2 cellular contexts compared by ENCODE assay signal in genomic region chr3:197201840-197202452, GRCh38.
TF ChIP-seq lines count a peak whose summit lies in the region.

No MANE protein-coding gene starts in this region.

TF ChIP-seq in HepG2, 621 proteins besides CTCF, POLR2A, EP300 and RAD21 (continued from another document):
- TF ChIP-seq, protein P1, sequence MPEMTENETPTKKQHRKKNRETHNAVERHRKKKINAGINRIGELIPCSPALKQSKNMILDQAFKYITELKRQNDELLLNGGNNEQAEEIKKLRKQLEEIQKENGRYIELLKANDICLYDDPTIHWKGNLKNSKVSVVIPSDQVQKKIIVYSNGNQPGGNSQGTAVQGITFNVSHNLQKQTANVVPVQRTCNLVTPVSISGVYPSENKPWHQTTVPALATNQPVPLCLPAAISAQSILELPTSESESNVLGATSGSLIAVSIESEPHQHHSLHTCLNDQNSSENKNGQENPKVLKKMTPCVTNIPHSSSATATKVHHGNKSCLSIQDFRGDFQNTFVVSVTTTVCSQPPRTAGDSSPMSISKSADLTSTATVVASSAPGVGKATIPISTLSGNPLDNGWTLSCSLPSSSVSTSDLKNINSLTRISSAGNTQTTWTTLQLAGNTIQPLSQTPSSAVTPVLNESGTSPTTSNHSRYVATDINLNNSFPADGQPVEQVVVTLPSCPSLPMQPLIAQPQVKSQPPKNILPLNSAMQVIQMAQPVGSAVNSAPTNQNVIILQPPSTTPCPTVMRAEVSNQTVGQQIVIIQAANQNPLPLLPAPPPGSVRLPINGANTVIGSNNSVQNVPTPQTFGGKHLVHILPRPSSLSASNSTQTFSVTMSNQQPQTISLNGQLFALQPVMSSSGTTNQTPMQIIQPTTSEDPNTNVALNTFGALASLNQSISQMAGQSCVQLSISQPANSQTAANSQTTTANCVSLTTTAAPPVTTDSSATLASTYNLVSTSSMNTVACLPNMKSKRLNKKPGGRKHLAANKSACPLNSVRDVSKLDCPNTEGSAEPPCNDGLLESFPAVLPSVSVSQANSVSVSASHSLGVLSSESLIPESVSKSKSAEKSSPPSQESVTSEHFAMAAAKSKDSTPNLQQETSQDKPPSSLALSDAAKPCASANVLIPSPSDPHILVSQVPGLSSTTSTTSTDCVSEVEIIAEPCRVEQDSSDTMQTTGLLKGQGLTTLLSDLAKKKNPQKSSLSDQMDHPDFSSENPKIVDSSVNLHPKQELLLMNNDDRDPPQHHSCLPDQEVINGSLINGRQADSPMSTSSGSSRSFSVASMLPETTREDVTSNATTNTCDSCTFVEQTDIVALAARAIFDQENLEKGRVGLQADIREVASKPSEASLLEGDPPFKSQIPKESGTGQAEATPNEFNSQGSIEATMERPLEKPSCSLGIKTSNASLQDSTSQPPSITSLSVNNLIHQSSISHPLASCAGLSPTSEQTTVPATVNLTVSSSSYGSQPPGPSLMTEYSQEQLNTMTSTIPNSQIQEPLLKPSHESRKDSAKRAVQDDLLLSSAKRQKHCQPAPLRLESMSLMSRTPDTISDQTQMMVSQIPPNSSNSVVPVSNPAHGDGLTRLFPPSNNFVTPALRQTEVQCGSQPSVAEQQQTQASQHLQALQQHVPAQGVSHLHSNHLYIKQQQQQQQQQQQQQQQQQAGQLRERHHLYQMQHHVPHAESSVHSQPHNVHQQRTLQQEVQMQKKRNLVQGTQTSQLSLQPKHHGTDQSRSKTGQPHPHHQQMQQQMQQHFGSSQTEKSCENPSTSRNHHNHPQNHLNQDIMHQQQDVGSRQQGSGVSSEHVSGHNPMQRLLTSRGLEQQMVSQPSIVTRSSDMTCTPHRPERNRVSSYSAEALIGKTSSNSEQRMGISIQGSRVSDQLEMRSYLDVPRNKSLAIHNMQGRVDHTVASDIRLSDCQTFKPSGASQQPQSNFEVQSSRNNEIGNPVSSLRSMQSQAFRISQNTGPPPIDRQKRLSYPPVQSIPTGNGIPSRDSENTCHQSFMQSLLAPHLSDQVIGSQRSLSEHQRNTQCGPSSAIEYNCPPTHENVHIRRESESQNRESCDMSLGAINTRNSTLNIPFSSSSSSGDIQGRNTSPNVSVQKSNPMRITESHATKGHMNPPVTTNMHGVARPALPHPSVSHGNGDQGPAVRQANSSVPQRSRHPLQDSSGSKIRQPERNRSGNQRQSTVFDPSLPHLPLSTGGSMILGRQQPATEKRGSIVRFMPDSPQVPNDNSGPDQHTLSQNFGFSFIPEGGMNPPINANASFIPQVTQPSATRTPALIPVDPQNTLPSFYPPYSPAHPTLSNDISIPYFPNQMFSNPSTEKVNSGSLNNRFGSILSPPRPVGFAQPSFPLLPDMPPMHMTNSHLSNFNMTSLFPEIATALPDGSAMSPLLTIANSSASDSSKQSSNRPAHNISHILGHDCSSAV (CRISPR knock-in tag; IDR thresholded peaks at IDR 0.05; ENCODE audit: borderline replicate concordance) = no peak
- TF ChIP-seq, protein P2, sequence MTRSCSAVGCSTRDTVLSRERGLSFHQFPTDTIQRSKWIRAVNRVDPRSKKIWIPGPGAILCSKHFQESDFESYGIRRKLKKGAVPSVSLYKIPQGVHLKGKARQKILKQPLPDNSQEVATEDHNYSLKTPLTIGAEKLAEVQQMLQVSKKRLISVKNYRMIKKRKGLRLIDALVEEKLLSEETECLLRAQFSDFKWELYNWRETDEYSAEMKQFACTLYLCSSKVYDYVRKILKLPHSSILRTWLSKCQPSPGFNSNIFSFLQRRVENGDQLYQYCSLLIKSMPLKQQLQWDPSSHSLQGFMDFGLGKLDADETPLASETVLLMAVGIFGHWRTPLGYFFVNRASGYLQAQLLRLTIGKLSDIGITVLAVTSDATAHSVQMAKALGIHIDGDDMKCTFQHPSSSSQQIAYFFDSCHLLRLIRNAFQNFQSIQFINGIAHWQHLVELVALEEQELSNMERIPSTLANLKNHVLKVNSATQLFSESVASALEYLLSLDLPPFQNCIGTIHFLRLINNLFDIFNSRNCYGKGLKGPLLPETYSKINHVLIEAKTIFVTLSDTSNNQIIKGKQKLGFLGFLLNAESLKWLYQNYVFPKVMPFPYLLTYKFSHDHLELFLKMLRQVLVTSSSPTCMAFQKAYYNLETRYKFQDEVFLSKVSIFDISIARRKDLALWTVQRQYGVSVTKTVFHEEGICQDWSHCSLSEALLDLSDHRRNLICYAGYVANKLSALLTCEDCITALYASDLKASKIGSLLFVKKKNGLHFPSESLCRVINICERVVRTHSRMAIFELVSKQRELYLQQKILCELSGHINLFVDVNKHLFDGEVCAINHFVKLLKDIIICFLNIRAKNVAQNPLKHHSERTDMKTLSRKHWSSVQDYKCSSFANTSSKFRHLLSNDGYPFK (CRISPR knock-in tag; IDR thresholded peaks at IDR 0.05; ENCODE audit: borderline replicate concordance) = no peak
- TF ChIP-seq KDM1A (CRISPR knock-in tag; IDR thresholded peaks at IDR 0.05) (no peak), SNAPC5 (CRISPR knock-in tag; IDR thresholded peaks at IDR 0.05; ENCODE audit: borderline replicate concordance) (no peak)

TF ChIP-seq in GM23338, 12 proteins besides CTCF, POLR2A, EP300 and RAD21 (continued from another document):
- TF ChIP-seq, protein P3, sequence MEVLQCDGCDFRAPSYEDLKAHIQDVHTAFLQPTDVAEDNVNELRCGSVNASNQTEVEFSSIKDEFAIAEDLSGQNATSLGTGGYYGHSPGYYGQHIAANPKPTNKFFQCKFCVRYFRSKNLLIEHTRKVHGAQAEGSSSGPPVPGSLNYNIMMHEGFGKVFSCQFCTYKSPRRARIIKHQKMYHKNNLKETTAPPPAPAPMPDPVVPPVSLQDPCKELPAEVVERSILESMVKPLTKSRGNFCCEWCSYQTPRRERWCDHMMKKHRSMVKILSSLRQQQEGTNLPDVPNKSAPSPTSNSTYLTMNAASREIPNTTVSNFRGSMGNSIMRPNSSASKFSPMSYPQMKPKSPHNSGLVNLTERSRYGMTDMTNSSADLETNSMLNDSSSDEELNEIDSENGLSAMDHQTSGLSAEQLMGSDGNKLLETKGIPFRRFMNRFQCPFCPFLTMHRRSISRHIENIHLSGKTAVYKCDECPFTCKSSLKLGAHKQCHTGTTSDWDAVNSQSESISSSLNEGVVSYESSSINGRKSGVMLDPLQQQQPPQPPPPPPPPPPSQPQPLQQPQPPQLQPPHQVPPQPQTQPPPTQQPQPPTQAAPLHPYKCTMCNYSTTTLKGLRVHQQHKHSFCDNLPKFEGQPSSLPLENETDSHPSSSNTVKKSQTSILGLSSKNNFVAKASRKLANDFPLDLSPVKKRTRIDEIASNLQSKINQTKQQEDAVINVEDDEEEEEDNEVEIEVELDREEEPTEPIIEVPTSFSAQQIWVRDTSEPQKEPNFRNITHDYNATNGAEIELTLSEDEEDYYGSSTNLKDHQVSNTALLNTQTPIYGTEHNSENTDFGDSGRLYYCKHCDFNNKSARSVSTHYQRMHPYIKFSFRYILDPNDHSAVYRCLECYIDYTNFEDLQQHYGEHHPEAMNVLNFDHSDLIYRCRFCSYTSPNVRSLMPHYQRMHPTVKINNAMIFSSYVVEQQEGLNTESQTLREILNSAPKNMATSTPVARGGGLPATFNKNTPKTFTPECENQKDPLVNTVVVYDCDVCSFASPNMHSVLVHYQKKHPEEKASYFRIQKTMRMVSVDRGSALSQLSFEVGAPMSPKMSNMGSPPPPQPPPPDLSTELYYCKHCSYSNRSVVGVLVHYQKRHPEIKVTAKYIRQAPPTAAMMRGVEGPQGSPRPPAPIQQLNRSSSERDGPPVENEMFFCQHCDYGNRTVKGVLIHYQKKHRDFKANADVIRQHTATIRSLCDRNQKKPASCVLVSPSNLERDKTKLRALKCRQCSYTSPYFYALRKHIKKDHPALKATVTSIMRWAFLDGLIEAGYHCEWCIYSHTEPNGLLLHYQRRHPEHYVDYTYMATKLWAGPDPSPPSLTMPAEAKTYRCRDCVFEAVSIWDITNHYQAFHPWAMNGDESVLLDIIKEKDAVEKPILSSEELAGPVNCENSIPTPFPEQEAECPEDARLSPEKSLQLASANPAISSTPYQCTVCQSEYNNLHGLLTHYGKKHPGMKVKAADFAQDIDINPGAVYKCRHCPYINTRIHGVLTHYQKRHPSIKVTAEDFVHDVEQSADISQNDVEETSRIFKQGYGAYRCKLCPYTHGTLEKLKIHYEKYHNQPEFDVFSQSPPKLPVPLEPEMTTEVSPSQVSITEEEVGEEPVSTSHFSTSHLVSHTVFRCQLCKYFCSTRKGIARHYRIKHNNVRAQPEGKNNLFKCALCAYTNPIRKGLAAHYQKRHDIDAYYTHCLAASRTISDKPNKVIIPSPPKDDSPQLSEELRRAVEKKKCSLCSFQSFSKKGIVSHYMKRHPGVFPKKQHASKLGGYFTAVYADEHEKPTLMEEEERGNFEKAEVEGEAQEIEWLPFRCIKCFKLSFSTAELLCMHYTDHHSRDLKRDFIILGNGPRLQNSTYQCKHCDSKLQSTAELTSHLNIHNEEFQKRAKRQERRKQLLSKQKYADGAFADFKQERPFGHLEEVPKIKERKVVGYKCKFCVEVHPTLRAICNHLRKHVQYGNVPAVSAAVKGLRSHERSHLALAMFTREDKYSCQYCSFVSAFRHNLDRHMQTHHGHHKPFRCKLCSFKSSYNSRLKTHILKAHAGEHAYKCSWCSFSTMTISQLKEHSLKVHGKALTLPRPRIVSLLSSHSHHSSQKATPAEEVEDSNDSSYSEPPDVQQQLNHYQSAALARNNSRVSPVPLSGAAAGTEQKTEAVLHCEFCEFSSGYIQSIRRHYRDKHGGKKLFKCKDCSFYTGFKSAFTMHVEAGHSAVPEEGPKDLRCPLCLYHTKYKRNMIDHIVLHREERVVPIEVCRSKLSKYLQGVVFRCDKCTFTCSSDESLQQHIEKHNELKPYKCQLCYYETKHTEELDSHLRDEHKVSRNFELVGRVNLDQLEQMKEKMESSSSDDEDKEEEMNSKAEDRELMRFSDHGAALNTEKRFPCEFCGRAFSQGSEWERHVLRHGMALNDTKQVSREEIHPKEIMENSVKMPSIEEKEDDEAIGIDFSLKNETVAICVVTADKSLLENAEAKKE (CRISPR knock-in tag; IDR thresholded peaks at IDR 0.05) = no peak
- TF ChIP-seq ETS1 (IDR thresholded peaks at IDR 0.05) = no peak
- TF ChIP-seq ZNF114 (CRISPR knock-in tag; IDR thresholded peaks at IDR 0.05) = no peak
TF ChIP-seq in GM23338: peak in this region for 0.
